Comparison of ENCODE assay signal across 1 cellular context in the genomic region with DNA sequence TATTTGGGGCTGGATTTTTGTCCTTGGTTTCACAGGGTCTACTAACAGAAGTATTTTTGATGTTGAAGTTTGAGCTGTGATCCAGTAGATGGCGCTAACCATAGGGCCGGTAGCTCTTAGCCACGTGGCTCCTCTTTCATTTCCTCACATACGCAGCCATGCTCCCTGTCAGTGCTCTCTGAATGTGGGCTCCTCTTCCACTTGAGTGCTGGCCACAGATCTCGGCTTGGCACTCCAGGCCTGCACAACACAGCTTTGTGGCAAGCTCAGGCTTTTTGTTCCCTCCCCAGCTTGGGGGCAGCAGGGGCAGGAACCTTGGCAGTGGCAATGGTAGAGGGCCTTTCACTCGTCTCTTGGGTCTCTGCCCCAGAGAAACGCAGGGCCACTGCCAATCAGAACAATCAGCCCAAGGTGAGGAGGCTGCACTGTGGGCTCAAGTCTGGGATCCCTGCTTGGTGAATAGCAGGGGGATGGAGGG.
A peak's percentile ranks its signal among the peaks of the same experiment; 100 is the strongest.
TF ChIP-seq lines count a peak whose summit lies in the region.

No MANE protein-coding gene starts in this region.

TF ChIP-seq in GM12878, 131 proteins besides CTCF, POLR2A, EP300 and RAD21 (continued from another document and continues in another):
- TF ChIP-seq, protein P1, sequence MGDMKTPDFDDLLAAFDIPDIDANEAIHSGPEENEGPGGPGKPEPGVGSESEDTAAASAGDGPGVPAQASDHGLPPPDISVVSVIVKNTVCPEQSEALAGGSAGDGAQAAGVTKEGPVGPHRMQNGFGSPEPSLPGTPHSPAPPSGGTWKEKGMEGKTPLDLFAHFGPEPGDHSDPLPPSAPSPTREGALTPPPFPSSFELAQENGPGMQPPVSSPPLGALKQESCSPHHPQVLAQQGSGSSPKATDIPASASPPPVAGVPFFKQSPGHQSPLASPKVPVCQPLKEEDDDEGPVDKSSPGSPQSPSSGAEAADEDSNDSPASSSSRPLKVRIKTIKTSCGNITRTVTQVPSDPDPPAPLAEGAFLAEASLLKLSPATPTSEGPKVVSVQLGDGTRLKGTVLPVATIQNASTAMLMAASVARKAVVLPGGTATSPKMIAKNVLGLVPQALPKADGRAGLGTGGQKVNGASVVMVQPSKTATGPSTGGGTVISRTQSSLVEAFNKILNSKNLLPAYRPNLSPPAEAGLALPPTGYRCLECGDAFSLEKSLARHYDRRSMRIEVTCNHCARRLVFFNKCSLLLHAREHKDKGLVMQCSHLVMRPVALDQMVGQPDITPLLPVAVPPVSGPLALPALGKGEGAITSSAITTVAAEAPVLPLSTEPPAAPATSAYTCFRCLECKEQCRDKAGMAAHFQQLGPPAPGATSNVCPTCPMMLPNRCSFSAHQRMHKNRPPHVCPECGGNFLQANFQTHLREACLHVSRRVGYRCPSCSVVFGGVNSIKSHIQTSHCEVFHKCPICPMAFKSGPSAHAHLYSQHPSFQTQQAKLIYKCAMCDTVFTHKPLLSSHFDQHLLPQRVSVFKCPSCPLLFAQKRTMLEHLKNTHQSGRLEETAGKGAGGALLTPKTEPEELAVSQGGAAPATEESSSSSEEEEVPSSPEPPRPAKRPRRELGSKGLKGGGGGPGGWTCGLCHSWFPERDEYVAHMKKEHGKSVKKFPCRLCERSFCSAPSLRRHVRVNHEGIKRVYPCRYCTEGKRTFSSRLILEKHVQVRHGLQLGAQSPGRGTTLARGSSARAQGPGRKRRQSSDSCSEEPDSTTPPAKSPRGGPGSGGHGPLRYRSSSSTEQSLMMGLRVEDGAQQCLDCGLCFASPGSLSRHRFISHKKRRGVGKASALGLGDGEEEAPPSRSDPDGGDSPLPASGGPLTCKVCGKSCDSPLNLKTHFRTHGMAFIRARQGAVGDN (IDR thresholded peaks at IDR 0.05) = no peak
- TF ChIP-seq SIN3A (IDR thresholded peaks at IDR 0.05; ENCODE audit: low read depth, low read length) = no peak
- TF ChIP-seq, protein P2, sequence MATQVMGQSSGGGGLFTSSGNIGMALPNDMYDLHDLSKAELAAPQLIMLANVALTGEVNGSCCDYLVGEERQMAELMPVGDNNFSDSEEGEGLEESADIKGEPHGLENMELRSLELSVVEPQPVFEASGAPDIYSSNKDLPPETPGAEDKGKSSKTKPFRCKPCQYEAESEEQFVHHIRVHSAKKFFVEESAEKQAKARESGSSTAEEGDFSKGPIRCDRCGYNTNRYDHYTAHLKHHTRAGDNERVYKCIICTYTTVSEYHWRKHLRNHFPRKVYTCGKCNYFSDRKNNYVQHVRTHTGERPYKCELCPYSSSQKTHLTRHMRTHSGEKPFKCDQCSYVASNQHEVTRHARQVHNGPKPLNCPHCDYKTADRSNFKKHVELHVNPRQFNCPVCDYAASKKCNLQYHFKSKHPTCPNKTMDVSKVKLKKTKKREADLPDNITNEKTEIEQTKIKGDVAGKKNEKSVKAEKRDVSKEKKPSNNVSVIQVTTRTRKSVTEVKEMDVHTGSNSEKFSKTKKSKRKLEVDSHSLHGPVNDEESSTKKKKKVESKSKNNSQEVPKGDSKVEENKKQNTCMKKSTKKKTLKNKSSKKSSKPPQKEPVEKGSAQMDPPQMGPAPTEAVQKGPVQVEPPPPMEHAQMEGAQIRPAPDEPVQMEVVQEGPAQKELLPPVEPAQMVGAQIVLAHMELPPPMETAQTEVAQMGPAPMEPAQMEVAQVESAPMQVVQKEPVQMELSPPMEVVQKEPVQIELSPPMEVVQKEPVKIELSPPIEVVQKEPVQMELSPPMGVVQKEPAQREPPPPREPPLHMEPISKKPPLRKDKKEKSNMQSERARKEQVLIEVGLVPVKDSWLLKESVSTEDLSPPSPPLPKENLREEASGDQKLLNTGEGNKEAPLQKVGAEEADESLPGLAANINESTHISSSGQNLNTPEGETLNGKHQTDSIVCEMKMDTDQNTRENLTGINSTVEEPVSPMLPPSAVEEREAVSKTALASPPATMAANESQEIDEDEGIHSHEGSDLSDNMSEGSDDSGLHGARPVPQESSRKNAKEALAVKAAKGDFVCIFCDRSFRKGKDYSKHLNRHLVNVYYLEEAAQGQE (IDR thresholded peaks at IDR 0.05; ENCODE audit: low read depth, low read length) = no peak
- no peak for TF ChIP-seq ZZZ3 (IDR thresholded peaks at IDR 0.05; ENCODE audit: control insufficient read depth, insufficient read length, low read depth)
- TF ChIP-seq SPI1 (IDR thresholded peaks at IDR 0.05; ENCODE audit: borderline replicate concordance, insufficient read depth, low read depth, low read length) = peak; percentile 46; the same call in 1 of the 2 replicates
- TF ChIP-seq TCF3 (IDR thresholded peaks at IDR 0.05; ENCODE audit: borderline replicate concordance, insufficient read depth, low read depth, low read length) = no peak
- TF ChIP-seq, protein P3, sequence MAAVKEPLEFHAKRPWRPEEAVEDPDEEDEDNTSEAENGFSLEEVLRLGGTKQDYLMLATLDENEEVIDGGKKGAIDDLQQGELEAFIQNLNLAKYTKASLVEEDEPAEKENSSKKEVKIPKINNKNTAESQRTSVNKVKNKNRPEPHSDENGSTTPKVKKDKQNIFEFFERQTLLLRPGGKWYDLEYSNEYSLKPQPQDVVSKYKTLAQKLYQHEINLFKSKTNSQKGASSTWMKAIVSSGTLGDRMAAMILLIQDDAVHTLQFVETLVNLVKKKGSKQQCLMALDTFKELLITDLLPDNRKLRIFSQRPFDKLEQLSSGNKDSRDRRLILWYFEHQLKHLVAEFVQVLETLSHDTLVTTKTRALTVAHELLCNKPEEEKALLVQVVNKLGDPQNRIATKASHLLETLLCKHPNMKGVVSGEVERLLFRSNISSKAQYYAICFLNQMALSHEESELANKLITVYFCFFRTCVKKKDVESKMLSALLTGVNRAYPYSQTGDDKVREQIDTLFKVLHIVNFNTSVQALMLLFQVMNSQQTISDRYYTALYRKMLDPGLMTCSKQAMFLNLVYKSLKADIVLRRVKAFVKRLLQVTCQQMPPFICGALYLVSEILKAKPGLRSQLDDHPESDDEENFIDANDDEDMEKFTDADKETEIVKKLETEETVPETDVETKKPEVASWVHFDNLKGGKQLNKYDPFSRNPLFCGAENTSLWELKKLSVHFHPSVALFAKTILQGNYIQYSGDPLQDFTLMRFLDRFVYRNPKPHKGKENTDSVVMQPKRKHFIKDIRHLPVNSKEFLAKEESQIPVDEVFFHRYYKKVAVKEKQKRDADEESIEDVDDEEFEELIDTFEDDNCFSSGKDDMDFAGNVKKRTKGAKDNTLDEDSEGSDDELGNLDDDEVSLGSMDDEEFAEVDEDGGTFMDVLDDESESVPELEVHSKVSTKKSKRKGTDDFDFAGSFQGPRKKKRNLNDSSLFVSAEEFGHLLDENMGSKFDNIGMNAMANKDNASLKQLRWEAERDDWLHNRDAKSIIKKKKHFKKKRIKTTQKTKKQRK (IDR thresholded peaks at IDR 0.05; ENCODE audit: low read depth, low read length) = no peak
- TF ChIP-seq YY1 (IDR thresholded peaks at IDR 0.05; ENCODE audit: low read depth, low read length) = peak; percentile 65
- TF ChIP-seq, protein P4, sequence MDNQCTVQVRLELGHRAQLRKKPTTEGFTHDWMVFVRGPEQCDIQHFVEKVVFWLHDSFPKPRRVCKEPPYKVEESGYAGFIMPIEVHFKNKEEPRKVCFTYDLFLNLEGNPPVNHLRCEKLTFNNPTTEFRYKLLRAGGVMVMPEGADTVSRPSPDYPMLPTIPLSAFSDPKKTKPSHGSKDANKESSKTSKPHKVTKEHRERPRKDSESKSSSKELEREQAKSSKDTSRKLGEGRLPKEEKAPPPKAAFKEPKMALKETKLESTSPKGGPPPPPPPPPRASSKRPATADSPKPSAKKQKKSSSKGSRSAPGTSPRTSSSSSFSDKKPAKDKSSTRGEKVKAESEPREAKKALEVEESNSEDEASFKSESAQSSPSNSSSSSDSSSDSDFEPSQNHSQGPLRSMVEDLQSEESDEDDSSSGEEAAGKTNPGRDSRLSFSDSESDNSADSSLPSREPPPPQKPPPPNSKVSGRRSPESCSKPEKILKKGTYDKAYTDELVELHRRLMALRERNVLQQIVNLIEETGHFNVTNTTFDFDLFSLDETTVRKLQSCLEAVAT (IDR thresholded peaks at IDR 0.05) = no peak
- TF ChIP-seq POU2F2 (IDR thresholded peaks at IDR 0.05; ENCODE audit: borderline replicate concordance, low read depth, low read length) = no peak
- TF ChIP-seq, protein P5, sequence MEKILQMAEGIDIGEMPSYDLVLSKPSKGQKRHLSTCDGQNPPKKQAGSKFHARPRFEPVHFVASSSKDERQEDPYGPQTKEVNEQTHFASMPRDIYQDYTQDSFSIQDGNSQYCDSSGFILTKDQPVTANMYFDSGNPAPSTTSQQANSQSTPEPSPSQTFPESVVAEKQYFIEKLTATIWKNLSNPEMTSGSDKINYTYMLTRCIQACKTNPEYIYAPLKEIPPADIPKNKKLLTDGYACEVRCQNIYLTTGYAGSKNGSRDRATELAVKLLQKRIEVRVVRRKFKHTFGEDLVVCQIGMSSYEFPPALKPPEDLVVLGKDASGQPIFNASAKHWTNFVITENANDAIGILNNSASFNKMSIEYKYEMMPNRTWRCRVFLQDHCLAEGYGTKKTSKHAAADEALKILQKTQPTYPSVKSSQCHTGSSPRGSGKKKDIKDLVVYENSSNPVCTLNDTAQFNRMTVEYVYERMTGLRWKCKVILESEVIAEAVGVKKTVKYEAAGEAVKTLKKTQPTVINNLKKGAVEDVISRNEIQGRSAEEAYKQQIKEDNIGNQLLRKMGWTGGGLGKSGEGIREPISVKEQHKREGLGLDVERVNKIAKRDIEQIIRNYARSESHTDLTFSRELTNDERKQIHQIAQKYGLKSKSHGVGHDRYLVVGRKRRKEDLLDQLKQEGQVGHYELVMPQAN (conservative IDR thresholded peaks at IDR 0.05) = no peak
- TF ChIP-seq, protein P6, sequence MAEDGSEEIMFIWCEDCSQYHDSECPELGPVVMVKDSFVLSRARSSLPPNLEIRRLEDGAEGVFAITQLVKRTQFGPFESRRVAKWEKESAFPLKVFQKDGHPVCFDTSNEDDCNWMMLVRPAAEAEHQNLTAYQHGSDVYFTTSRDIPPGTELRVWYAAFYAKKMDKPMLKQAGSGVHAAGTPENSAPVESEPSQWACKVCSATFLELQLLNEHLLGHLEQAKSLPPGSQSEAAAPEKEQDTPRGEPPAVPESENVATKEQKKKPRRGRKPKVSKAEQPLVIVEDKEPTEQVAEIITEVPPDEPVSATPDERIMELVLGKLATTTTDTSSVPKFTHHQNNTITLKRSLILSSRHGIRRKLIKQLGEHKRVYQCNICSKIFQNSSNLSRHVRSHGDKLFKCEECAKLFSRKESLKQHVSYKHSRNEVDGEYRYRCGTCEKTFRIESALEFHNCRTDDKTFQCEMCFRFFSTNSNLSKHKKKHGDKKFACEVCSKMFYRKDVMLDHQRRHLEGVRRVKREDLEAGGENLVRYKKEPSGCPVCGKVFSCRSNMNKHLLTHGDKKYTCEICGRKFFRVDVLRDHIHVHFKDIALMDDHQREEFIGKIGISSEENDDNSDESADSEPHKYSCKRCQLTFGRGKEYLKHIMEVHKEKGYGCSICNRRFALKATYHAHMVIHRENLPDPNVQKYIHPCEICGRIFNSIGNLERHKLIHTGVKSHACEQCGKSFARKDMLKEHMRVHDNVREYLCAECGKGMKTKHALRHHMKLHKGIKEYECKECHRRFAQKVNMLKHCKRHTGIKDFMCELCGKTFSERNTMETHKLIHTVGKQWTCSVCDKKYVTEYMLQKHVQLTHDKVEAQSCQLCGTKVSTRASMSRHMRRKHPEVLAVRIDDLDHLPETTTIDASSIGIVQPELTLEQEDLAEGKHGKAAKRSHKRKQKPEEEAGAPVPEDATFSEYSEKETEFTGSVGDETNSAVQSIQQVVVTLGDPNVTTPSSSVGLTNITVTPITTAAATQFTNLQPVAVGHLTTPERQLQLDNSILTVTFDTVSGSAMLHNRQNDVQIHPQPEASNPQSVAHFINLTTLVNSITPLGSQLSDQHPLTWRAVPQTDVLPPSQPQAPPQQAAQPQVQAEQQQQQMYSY (CRISPR knock-in tag; IDR thresholded peaks at IDR 0.05) = no peak
- TF ChIP-seq, protein P7, sequence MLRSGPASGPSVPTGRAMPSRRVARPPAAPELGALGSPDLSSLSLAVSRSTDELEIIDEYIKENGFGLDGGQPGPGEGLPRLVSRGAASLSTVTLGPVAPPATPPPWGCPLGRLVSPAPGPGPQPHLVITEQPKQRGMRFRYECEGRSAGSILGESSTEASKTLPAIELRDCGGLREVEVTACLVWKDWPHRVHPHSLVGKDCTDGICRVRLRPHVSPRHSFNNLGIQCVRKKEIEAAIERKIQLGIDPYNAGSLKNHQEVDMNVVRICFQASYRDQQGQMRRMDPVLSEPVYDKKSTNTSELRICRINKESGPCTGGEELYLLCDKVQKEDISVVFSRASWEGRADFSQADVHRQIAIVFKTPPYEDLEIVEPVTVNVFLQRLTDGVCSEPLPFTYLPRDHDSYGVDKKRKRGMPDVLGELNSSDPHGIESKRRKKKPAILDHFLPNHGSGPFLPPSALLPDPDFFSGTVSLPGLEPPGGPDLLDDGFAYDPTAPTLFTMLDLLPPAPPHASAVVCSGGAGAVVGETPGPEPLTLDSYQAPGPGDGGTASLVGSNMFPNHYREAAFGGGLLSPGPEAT (IDR thresholded peaks at IDR 0.05; ENCODE audit: low read depth) = no peak
- TF ChIP-seq RUNX3 (IDR thresholded peaks at IDR 0.05; ENCODE audit: low read length) = no peak
- TF ChIP-seq, protein P8, sequence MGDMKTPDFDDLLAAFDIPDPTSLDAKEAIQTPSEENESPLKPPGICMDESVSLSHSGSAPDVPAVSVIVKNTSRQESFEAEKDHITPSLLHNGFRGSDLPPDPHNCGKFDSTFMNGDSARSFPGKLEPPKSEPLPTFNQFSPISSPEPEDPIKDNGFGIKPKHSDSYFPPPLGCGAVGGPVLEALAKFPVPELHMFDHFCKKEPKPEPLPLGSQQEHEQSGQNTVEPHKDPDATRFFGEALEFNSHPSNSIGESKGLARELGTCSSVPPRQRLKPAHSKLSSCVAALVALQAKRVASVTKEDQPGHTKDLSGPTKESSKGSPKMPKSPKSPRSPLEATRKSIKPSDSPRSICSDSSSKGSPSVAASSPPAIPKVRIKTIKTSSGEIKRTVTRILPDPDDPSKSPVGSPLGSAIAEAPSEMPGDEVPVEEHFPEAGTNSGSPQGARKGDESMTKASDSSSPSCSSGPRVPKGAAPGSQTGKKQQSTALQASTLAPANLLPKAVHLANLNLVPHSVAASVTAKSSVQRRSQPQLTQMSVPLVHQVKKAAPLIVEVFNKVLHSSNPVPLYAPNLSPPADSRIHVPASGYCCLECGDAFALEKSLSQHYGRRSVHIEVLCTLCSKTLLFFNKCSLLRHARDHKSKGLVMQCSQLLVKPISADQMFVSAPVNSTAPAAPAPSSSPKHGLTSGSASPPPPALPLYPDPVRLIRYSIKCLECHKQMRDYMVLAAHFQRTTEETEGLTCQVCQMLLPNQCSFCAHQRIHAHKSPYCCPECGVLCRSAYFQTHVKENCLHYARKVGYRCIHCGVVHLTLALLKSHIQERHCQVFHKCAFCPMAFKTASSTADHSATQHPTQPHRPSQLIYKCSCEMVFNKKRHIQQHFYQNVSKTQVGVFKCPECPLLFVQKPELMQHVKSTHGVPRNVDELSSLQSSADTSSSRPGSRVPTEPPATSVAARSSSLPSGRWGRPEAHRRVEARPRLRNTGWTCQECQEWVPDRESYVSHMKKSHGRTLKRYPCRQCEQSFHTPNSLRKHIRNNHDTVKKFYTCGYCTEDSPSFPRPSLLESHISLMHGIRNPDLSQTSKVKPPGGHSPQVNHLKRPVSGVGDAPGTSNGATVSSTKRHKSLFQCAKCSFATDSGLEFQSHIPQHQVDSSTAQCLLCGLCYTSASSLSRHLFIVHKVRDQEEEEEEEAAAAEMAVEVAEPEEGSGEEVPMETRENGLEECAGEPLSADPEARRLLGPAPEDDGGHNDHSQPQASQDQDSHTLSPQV (IDR thresholded peaks at IDR 0.05) = no peak
- TF ChIP-seq RAD51 (IDR thresholded peaks at IDR 0.05) = peak; percentile 55; the same call in 1 of the 2 replicates
- peak; percentile 61; the same call in 1 of the 2 replicates for TF ChIP-seq SMC3 (IDR thresholded peaks at IDR 0.05; ENCODE audit: borderline replicate concordance, low read length)
- TF ChIP-seq LARP7 (IDR thresholded peaks at IDR 0.05) = no peak
- no peak for TF ChIP-seq IRF4 (IDR thresholded peaks at IDR 0.05; ENCODE audit: low read depth, low read length)
- TF ChIP-seq MYB (IDR thresholded peaks at IDR 0.05; ENCODE audit: borderline replicate concordance, low read depth, low read length) = no peak
- TF ChIP-seq POLR2AphosphoS5 (IDR thresholded peaks at IDR 0.05; ENCODE audit: low read length) = no peak
- TF ChIP-seq EZH2 (IDR thresholded peaks at IDR 0.05; ENCODE audit: borderline replicate concordance, control insufficient read depth, low read depth, low read length) = no peak
